Comparison of ENCODE assay signal across 12 cellular contexts in the genomic region with DNA sequence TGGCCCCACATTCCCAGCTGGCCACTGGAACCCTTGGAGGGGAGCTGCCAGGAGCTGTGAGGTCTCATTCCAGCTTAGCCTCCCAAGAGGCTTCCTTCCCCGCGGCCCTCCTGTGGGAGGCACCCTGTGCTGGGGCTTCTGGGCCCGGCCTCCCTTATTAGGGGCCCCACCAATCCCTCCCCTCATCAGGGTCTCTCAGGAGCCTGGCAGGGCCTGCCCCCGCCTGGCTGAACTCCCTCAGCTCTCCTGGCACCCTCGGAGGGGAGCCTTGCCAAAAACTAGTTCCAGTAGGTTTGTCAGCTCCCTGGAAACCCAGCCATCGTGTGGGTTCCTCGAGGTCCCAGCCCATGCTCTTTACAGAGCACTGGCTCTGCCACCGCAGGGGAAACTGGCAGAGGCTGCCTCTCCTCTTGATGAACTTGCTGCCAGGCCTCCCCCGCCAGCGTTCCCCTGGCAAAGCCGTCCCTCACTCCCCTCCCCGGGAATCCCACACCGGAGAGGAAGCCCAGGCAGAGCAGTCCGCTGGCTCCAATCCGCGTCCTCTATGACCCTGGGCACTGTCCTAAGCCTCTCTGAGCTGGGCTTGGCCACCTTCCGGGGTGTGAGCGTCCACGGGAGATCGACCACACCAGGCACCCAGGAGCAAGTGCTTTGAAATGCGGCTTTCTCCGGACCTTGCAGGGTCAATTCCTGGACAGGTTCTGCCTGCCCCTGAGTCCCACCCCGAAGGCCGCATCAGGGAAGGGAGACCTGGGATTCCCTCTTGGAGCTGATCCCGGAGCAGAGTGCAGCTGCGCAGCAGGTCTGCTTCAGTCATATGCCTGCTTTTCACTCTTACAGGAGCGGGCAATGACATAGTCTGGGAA.
A peak's percentile ranks its signal among the peaks of the same experiment; 100 is the strongest.
DNase-seq lines count a peak whose midpoint lies in the region; ATAC-seq and TF ChIP-seq lines count a peak whose summit lies in the region.
"Had no signal": no experiment of that assay in that cellular context is flagged by ENCODE, and none has a peak within 500 bp of the region (broad histone marks: within the 10 kb centered on the region; RNA-seq: fewer than 3 reads in every experiment).

No MANE protein-coding gene starts in this region.

- no peaks in the 10 kb centered on the region for H4K20me1 ChIP-seq in H9 (ENCODE audit: control insufficient read depth, insufficient read depth, insufficient read length)

- intact Hi-C loops in ascending aorta (cut with DNase I) (no loop called here), posterior vena cava (cut with DNase I) (no loop called here), transverse colon (cut with DNase I; ENCODE audit: low total_unique reads) (no loop called here)

- no peaks in the 10 kb centered on the region for H3K79me2 ChIP-seq in H9 (ENCODE audit: insufficient read depth, low read length)
- H3K79me2 ChIP-seq in mesendoderm (ENCODE audit: control insufficient read depth, insufficient read depth, low read length) = no peaks in the 10 kb centered on the region

- no peak overlapping the region for H3K9ac ChIP-seq in H9 (ENCODE audit: extremely low read depth, insufficient read length, low read length)
- H3K9ac ChIP-seq in mesendoderm (ENCODE audit: low read length) = no peak overlapping the region

- H4K5ac ChIP-seq in H9 (ENCODE audit: insufficient read length, low read depth, low read length) = no peak overlapping the region
- H4K5ac ChIP-seq in mesendoderm (ENCODE audit: low read length) = no peak overlapping the region

- H3K23ac ChIP-seq in H9 (ENCODE audit: insufficient read length, low read depth, low read length) = no peak overlapping the region
- H3K23ac ChIP-seq in mesendoderm (ENCODE audit: low read length) = no peak overlapping the region

- TF ChIP-seq CTCF in H9 (conservative IDR thresholded peaks at IDR 0.05) (no peak), ascending aorta (IDR thresholded peaks at IDR 0.05) (no peak), right atrium auricular region (IDR thresholded peaks at IDR 0.05) (no peak), transverse colon (IDR thresholded peaks at IDR 0.05) (no peak)

- no peak overlapping the region for H3K4me3 Mint-ChIP-seq in H9

- peaks cover 22 to 26% of the 10 kb centered on the region in 2 experiments for H3K4me1 Mint-ChIP-seq in H9

- H3K4me2 ChIP-seq in H9 (ENCODE audit: insufficient read depth, insufficient read length, low read length) = no peak overlapping the region
- H3K4me2 ChIP-seq in mesendoderm (ENCODE audit: low read length) = no peak overlapping the region

- H3T11ph ChIP-seq in H9 (ENCODE audit: low read length) = no peak overlapping the region

- H3K27ac Mint-ChIP-seq in H9 = peak overlapping the region in 1 of 3 experiments; percentile 88; a peak in 1 of 7 replicates

- H4K91ac ChIP-seq in H9 (ENCODE audit: insufficient read length, low read depth, low read length) = no peak overlapping the region

- no peak overlapping the region for H2BK5ac ChIP-seq in H9 (ENCODE audit: insufficient read length, low read length)
- no peak overlapping the region for H2BK5ac ChIP-seq in mesendoderm (ENCODE audit: low read length)

- H3K9me3 ChIP-seq in H9 (ENCODE audit: control insufficient read depth, low read depth, low read length) (no peaks in the 10 kb centered on the region), ascending aorta (no peaks in the 10 kb centered on the region), right atrium auricular region (no peaks in the 10 kb centered on the region), transverse colon (no peaks in the 10 kb centered on the region)

- H2AFZ ChIP-seq in H9 (ENCODE audit: low read length) = no peak overlapping the region

- H3K4me3 ChIP-seq in ascending aorta (peak overlapping the region; percentile 10 to 54), right atrium auricular region (peak overlapping the region in 1 of 2 donors; percentile 23), transverse colon (no peak overlapping the region), mesendoderm (ENCODE audit: low read length) (no peak overlapping the region)

- H3K27ac ChIP-seq in H9 (ENCODE audit: insufficient read length, low read depth, low read length) (no peak overlapping the region), ascending aorta (no peak overlapping the region), right atrium auricular region (peak overlapping the region; percentile 58 to 74), transverse colon (no peak overlapping the region), mesendoderm (ENCODE audit: low read depth, low read length) (no peak overlapping the region)

- H3K36me3 Mint-ChIP-seq in H9 (ENCODE audit: insufficient read depth in 1 of 3, low read depth in 3 of 3) = no peaks in the 10 kb centered on the region; a peak in 1 of 7 replicates

- TF ChIP-seq POLR2A in transverse colon (IDR thresholded peaks at IDR 0.05) = no peak

- H2AK5ac ChIP-seq in H9 (ENCODE audit: insufficient read length, low read length) (no peak overlapping the region), mesendoderm (ENCODE audit: low read length) (no peak overlapping the region)

- no peak for ATAC-seq in HG03378 (IDR thresholded peaks at IDR 0.05; ENCODE audit: unreplicated experiment)

- no peak overlapping the region for H2BK120ac ChIP-seq in H9 (ENCODE audit: low read depth, low read length, poor library complexity, severe bottlenecking)
- no peak overlapping the region for H2BK120ac ChIP-seq in mesendoderm (ENCODE audit: low read depth, low read length)

- H3K4me1 ChIP-seq in H9 (ENCODE audit: insufficient read depth, low read length) (peaks cover 5% of the 10 kb centered on the region; the same call in 1 of the 2 replicates), ascending aorta (peaks cover 2 to 17% of the 10 kb centered on the region in 2 donors), right atrium auricular region (peaks cover 0 to 35% of the 10 kb centered on the region in 2 donors), transverse colon (no peaks in the 10 kb centered on the region), mesendoderm (ENCODE audit: control insufficient read depth, low read depth, low read length) (peaks cover 11% of the 10 kb centered on the region)

- WGBS in H9 (ENCODE audit: extremely low coverage, insufficient read length, low lambda C conversion rate) = no CpG with 5 or more reads among the region's 27 CpGs
- WGBS in transverse colon (ENCODE audit: low coverage in 1 of 2), 2 donors = 80% methylated on average over 26 of the region's 27 CpGs; no CpG with 5 or more reads in 1 of the 2 donors
- WGBS in mesendoderm (ENCODE audit: extremely low coverage, insufficient coverage, low lambda C conversion rate) = no CpG with 5 or more reads among the region's 27 CpGs

- no peak overlapping the region for H2BK12ac ChIP-seq in H9 (ENCODE audit: insufficient read length, low read depth, low read length)

- H3K18ac ChIP-seq in H9 (ENCODE audit: insufficient read length, low read depth, low read length) (no peak overlapping the region), mesendoderm (ENCODE audit: low read length) (no peak overlapping the region)

- no peak overlapping the region for H2BK20ac ChIP-seq in H9 (ENCODE audit: low read depth, low read length, poor library complexity, severe bottlenecking)

- in situ Hi-C loops in transverse colon (cut with MboI; ENCODE audit: low pct_ligation_motif_present in 1 of 4, low pct_unique_long_range_greater_than_20kb in 1 of 4, low sequenced_read_pairs in 3 of 4) = no loop called here

- DNase-seq in H9 (peak; percentile 33), ascending aorta (ENCODE audit: low spot score in 2 of 2) (no peak), right atrium auricular region (ENCODE audit: low spot score) (no peak), posterior vena cava (ENCODE audit: low spot score) (peak; percentile 79), transverse colon (no peak), mesendoderm (no peak)
- no peak for DNase-seq in effector CD8-positive, alpha-beta T cell (lab: John Stamatoyannopoulos, UW)
- DNase-seq: HCEC 1CT, MM.1S, NCI-H526 treated with DMSO at 0.1 percent for 48 hours, retina had no signal

- H3K27me3 Mint-ChIP-seq in H9 (ENCODE audit: low read depth) = no peaks in the 10 kb centered on the region

- no peaks in the 10 kb centered on the region for H3K23me2 ChIP-seq in H9 (ENCODE audit: insufficient read length, low read depth, low read length, poor library complexity, severe bottlenecking)

- no peaks in the 10 kb centered on the region; the same call in 1 of the 2 replicates for H3K27me3 ChIP-seq in H9 (ENCODE audit: insufficient read depth, low read length)
- H3K27me3 ChIP-seq in ascending aorta = no peaks in the 10 kb centered on the region
- no peaks in the 10 kb centered on the region for H3K27me3 ChIP-seq in right atrium auricular region
- H3K27me3 ChIP-seq in transverse colon = peaks cover 19% of the 10 kb centered on the region
- no peaks in the 10 kb centered on the region for H3K27me3 ChIP-seq in mesendoderm (ENCODE audit: insufficient read depth, low read length, poor library complexity)

- no peak overlapping the region for H3K56ac ChIP-seq in H9 (ENCODE audit: insufficient read length, low read depth, low read length)
- H3K56ac ChIP-seq in mesendoderm (ENCODE audit: low read length) = no peak overlapping the region

- H3K36me3 ChIP-seq in ascending aorta (no peaks in the 10 kb centered on the region), right atrium auricular region (no peaks in the 10 kb centered on the region), transverse colon (no peaks in the 10 kb centered on the region), mesendoderm (ENCODE audit: control insufficient read depth, insufficient read depth, low read length) (no peaks in the 10 kb centered on the region)

- no peak for TF ChIP-seq EP300 in transverse colon (IDR thresholded peaks at IDR 0.05; ENCODE audit: low read depth)

- H3K14ac ChIP-seq in H9 (ENCODE audit: insufficient read depth, low read length) = no peak overlapping the region

- H4K8ac ChIP-seq in H9 (replicated peaks; ENCODE audit: insufficient read length, low read depth, low read length) = no peak overlapping the region
- no peak overlapping the region for H4K8ac ChIP-seq in mesendoderm (ENCODE audit: low read depth, low read length)

- H3K79me1 ChIP-seq in H9 (ENCODE audit: insufficient read depth, low read depth, low read length, poor library complexity, severe bottlenecking) = no peaks in the 10 kb centered on the region
- H3K79me1 ChIP-seq in mesendoderm (ENCODE audit: low read length) = no peaks in the 10 kb centered on the region

- H2BK15ac ChIP-seq in H9 (ENCODE audit: low read depth, low read length) (no peak overlapping the region), mesendoderm (replicated peaks; ENCODE audit: low read depth) (no peak overlapping the region)

- H3K4ac ChIP-seq in H9 (ENCODE audit: low read depth, low read length) (no peak overlapping the region), mesendoderm (ENCODE audit: low read depth, low read length) (no peak overlapping the region)

- no peaks in the 10 kb centered on the region for H3K9me3 Mint-ChIP-seq in H9

Comparison
In these comparisons a context has a peak if more than half of its experiments do, and no peak if none do; other contexts are left out.
1. DNase-seq: peak in H9 (single experiment) and posterior vena cava (single experiment); none in ascending aorta (0 of 2), right atrium auricular region (single experiment), transverse colon (single experiment), effector CD8-positive, alpha-beta T cell (single experiment) and mesendoderm (single experiment).
2. H3K27ac ChIP-seq: peak in right atrium auricular region (2 of 2); none in H9 (single experiment), ascending aorta (0 of 2), transverse colon (0 of 4) and mesendoderm (single experiment).
3. H3K4me3 ChIP-seq: peak in ascending aorta (2 of 2); none in transverse colon (0 of 4) and mesendoderm (single experiment).